ENCODE assay signal across 7 cellular contexts in genomic region chr2:15136639-15137038, GRCh38.
"Had no signal": no experiment of that assay in that cellular context is flagged by ENCODE, and none has a peak within 500 bp of the region (broad histone marks: within the 10 kb centered on the region; RNA-seq: fewer than 3 reads in every experiment).

No MANE protein-coding gene starts in this region.

- H3K9ac ChIP-seq: KMS-11 had no signal

- H3K27ac Mint-ChIP-seq: IgD-negative memory B cell had no signal

- FAIRE-seq: HTR-8/SVneo had no signal

- DNase-seq: IMR-90, KBM-7, KG1 had no signal

- H3K27ac ChIP-seq: HL-60, KMS-11 had no signal

- H3K4me2 ChIP-seq: KMS-11 had no signal
